Comparison of ENCODE assay signal across 20 cellular contexts in the genomic region with DNA sequence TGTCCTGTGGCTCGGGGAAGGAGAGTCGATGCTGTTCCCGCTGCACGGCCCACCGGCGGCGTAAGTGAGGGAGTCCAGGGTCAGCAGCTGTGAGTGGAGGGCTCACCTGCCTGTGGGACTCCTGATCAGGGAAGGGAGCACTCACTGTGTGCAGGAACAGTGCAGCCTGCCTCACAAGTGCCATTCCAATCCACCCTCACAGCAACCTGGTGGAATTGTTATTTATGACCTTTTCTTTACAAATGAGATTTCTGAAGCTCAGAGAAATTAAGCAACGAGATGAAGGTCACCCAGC. TPM values are rescaled to one million over a fixed set of nuclear protein-coding genes. Genes with fewer than 3 reads are reported as not detected.
DNase-seq lines count a peak whose midpoint lies in the region; ATAC-seq, FAIRE-seq and TF ChIP-seq lines count a peak whose summit lies in the region.
"Had no signal": no experiment of that assay in that cellular context is flagged by ENCODE, and none has a peak within 500 bp of the region (broad histone marks: within the 10 kb centered on the region; RNA-seq: fewer than 3 reads in every experiment).

No MANE protein-coding gene starts in this region.

- H3K27me3 ChIP-seq in bronchial epithelial cell (ENCODE audit: control insufficient read depth, insufficient read depth, low read length) (peaks cover 1% of the 10 kb centered on the region), neuronal stem cell (ENCODE audit: control insufficient read depth in 3 of 3, insufficient read depth in 3 of 3, low read depth in 1 of 3, low read length in 3 of 3) (no peaks in the 10 kb centered on the region)

- H3K4me3 ChIP-seq in bronchial epithelial cell (ENCODE audit: low read depth, low read length): no peak overlapping the region
- H3K4me3 ChIP-seq in neuronal stem cell (ENCODE audit: low read length in 2 of 2): no peak overlapping the region
- H3K4me3 ChIP-seq: A549, GM23338 had no signal

- no peak for ATAC-seq in activated CD8-positive, alpha-beta T cell treated with anti-CD3 and anti-CD28 coated beads, Interleukin-2, amount 10 ng/mL, durations not matched to agents 7 days and 5 days
- no peak for ATAC-seq in GM21619 (IDR thresholded peaks at IDR 0.05; ENCODE audit: unreplicated experiment)

- H2BK5ac ChIP-seq in neuronal stem cell (ENCODE audit: low read length): no peak overlapping the region

- DNase-seq in bronchial epithelial cell (ENCODE audit: low read depth) (no peak), neuronal stem cell (ENCODE audit: low spot score) (no peak)
- DNase-seq in activated CD8-positive, alpha-beta T cell treated with anti-CD3 and anti-CD28 coated beads, Interleukin-2, amount 10 ng/mL, durations not matched to agents 7 days and 5 days: no peak
- DNase-seq: AML-193; CD4-positive, alpha-beta memory T cell; DMS153; DMS79; GDM1; HFFc6; KG1 had no signal

- H3K9ac ChIP-seq in neuronal stem cell (ENCODE audit: low read depth, low read length, poor library complexity): peak overlapping the region; percentile 54

- H3K4ac ChIP-seq in neuronal stem cell (ENCODE audit: low read length): no peak overlapping the region

- peak overlapping the region; percentile 61 for H3K23ac ChIP-seq in neuronal stem cell (ENCODE audit: low read depth, low read length, poor library complexity)

- H4K8ac ChIP-seq in neuronal stem cell (ENCODE audit: low read depth, low read length): no peak overlapping the region

- TF ChIP-seq CTCF in bronchial epithelial cell (IDR thresholded peaks at IDR 0.05; ENCODE audit: insufficient read depth, low read length, severe bottlenecking): no peak

- H4K91ac ChIP-seq in neuronal stem cell (ENCODE audit: low read depth, low read length, poor library complexity): no peak overlapping the region

- H3K9me3 Mint-ChIP-seq in activated CD8-positive, alpha-beta T cell treated with anti-CD3 and anti-CD28 coated beads, Interleukin-2, amount 10 ng/mL, durations not matched to agents 7 days and 5 days (ENCODE audit: insufficient read depth): no peaks in the 10 kb centered on the region
- H3K9me3 Mint-ChIP-seq: GM23338, HFFc6, IgD-negative memory B cell had no signal

- H2AFZ ChIP-seq in neuronal stem cell (ENCODE audit: low read length): no peak overlapping the region
- H2AFZ ChIP-seq: GM23338 had no signal

- H2AK5ac ChIP-seq in neuronal stem cell (ENCODE audit: low read depth, low read length): peak overlapping the region; percentile 9

- H3K4me1 Mint-ChIP-seq in activated CD8-positive, alpha-beta T cell treated with anti-CD3 and anti-CD28 coated beads, Interleukin-2, amount 10 ng/mL, durations not matched to agents 7 days and 5 days (ENCODE audit: low read depth): no peaks in the 10 kb centered on the region
- H3K4me1 Mint-ChIP-seq: CD4-positive, alpha-beta memory T cell; IgD-negative memory B cell had no signal

- H3K27ac ChIP-seq in neuronal stem cell (replicated peaks; ENCODE audit: low read length): no peak overlapping the region
- H3K27ac ChIP-seq: A549, C4-2B, HL-60 had no signal

- POLR2A ChIA-PET in activated CD8-positive, alpha-beta T cell treated with anti-CD3 and anti-CD28 coated beads, Interleukin-2, amount 10 ng/mL, durations not matched to agents 7 days and 5 days (lab: Charles Lee): no interaction called here

- H3K27me3 Mint-ChIP-seq in activated CD8-positive, alpha-beta T cell treated with anti-CD3 and anti-CD28 coated beads, Interleukin-2, amount 10 ng/mL, durations not matched to agents 7 days and 5 days (ENCODE audit: low read depth): peaks cover 22% of the 10 kb centered on the region

- no peak overlapping the region for H3K4me2 ChIP-seq in neuronal stem cell (ENCODE audit: insufficient read depth, low read length, poor library complexity, severe bottlenecking)
- H3K4me2 ChIP-seq: A549, GM23338 had no signal

- H2BK120ac ChIP-seq in neuronal stem cell (ENCODE audit: low read depth, low read length): no peak overlapping the region

- H2BK15ac ChIP-seq in neuronal stem cell (ENCODE audit: low read length): peak overlapping the region; percentile 56

- no peak overlapping the region for H3K4me3 Mint-ChIP-seq in activated CD8-positive, alpha-beta T cell treated with anti-CD3 and anti-CD28 coated beads, Interleukin-2, amount 10 ng/mL, durations not matched to agents 7 days and 5 days
- H3K4me3 Mint-ChIP-seq: CD4-positive, alpha-beta memory T cell; GM23338; HFFc6; IgD-negative memory B cell had no signal

- no peak overlapping the region for H3K14ac ChIP-seq in neuronal stem cell (ENCODE audit: low read length)

- FAIRE-seq in bronchial epithelial cell (lab: Jason Lieb, UNC): peak; percentile 32
- FAIRE-seq: A549, GM12892, GM18507 had no signal

- CTCF ChIA-PET in activated CD8-positive, alpha-beta T cell treated with anti-CD3 and anti-CD28 coated beads, Interleukin-2, amount 10 ng/mL, durations not matched to agents 7 days and 5 days (lab: Charles Lee): no interaction called here

- no peaks in the 10 kb centered on the region for H3K36me3 ChIP-seq in bronchial epithelial cell (ENCODE audit: control insufficient read depth, insufficient read depth, low read length)
- H3K36me3 ChIP-seq in neuronal stem cell (replicated peaks in 1 of 2; ENCODE audit: control insufficient read depth in 2 of 2, insufficient read depth in 2 of 2, low read length in 2 of 2): no peaks in the 10 kb centered on the region

- H3K27ac Mint-ChIP-seq in activated CD8-positive, alpha-beta T cell treated with anti-CD3 and anti-CD28 coated beads, Interleukin-2, amount 10 ng/mL, durations not matched to agents 7 days and 5 days: no peak overlapping the region
- H3K27ac Mint-ChIP-seq: CD4-positive, alpha-beta memory T cell; GM23338; HFFc6; IgD-negative memory B cell had no signal

- no peaks in the 10 kb centered on the region for H3K79me1 ChIP-seq in neuronal stem cell (ENCODE audit: low read depth, low read length)

- no peaks in the 10 kb centered on the region for H3K4me1 ChIP-seq in neuronal stem cell (ENCODE audit: control insufficient read depth in 2 of 2, insufficient read depth in 1 of 2, low read depth in 1 of 2, low read length in 2 of 2)
- H3K4me1 ChIP-seq: A549 had no signal

- no peak overlapping the region for H2BK12ac ChIP-seq in neuronal stem cell (ENCODE audit: low read length)

- no CpG with 5 or more reads among the region's 8 CpGs for WGBS in neuronal stem cell (ENCODE audit: extremely low coverage in 2 of 2, insufficient read length in 2 of 2, insufficient replicate concordance in 1 of 2), 2 donors

- H3K9me3 ChIP-seq in neuronal stem cell (replicated peaks in 1 of 2; ENCODE audit: control insufficient read depth in 2 of 2, insufficient read depth in 1 of 2, low read depth in 1 of 2, low read length in 2 of 2): no peaks in the 10 kb centered on the region
- H3K9me3 ChIP-seq: A549 had no signal

- no peaks in the 10 kb centered on the region for H3K36me3 Mint-ChIP-seq in activated CD8-positive, alpha-beta T cell treated with anti-CD3 and anti-CD28 coated beads, Interleukin-2, amount 10 ng/mL, durations not matched to agents 7 days and 5 days (ENCODE audit: low read depth)
- H3K36me3 Mint-ChIP-seq: CD4-positive, alpha-beta memory T cell had no signal

- H3K18ac ChIP-seq in neuronal stem cell (ENCODE audit: low read length): peak overlapping the region; percentile 19

RNA-seq across cellular contexts. Expression of a gene that starts 9.0 kb away (rescaled TPM):
- not detected in 2 replicates for total RNA-seq in bronchial epithelial cell
- 7.2 TPM for polyA plus RNA-seq in neuronal stem cell (2013, experiment 1 of 2)
- polyA plus RNA-seq in neuronal stem cell (2013, experiment 2 of 2): 7.1 TPM
- total RNA-seq in activated CD8-positive, alpha-beta T cell treated with anti-CD3 and anti-CD28 coated beads, Interleukin-2, amount 10 ng/mL, durations not matched to agents 7 days and 5 days: not detected
- total RNA-seq: CD4-positive, alpha-beta memory T cell had no signal
- polyA plus RNA-seq: CD4-positive, alpha-beta memory T cell; IgD-negative memory B cell had no signal

RNA-seq across cellular contexts. Expression of a gene that starts 10.9 kb away (rescaled TPM):
- total RNA-seq in bronchial epithelial cell: not detected in 2 replicates
- polyA plus RNA-seq in neuronal stem cell (2013, experiment 1 of 2): 1.4 TPM
- polyA plus RNA-seq in neuronal stem cell (2013, experiment 2 of 2): 1.7 TPM
- not detected for total RNA-seq in activated CD8-positive, alpha-beta T cell treated with anti-CD3 and anti-CD28 coated beads, Interleukin-2, amount 10 ng/mL, durations not matched to agents 7 days and 5 days
- total RNA-seq: CD4-positive, alpha-beta memory T cell; Daoy; HFFc6; HT1080 had no signal
- polyA plus RNA-seq: CD4-positive, alpha-beta memory T cell had no signal

RNA-seq across cellular contexts. Expression of a gene that starts 27.4 kb away (rescaled TPM):
- 48.4 and 112 TPM in 2 replicates for total RNA-seq in bronchial epithelial cell
- 80.4 TPM for polyA plus RNA-seq in neuronal stem cell (2013, experiment 1 of 2)
- polyA plus RNA-seq in neuronal stem cell (2013, experiment 2 of 2): 80.9 TPM
- 100 to 1,000 TPM; 101 to 103 TPM for total RNA-seq in activated CD8-positive, alpha-beta T cell treated with anti-CD3 and anti-CD28 coated beads, Interleukin-2, amount 10 ng/mL, durations not matched to agents 7 days and 5 days

RNA-seq across cellular contexts. Expression of a gene that starts 27.5 kb away (rescaled TPM):
- total RNA-seq in bronchial epithelial cell: 2.0 and 2.1 TPM in 2 replicates
- 18.1 TPM for polyA plus RNA-seq in neuronal stem cell (2013, experiment 1 of 2)
- polyA plus RNA-seq in neuronal stem cell (2013, experiment 2 of 2): 18.8 TPM
- 1 to 10 TPM; 4.7 to 4.8 TPM for total RNA-seq in activated CD8-positive, alpha-beta T cell treated with anti-CD3 and anti-CD28 coated beads, Interleukin-2, amount 10 ng/mL, durations not matched to agents 7 days and 5 days

RNA-seq across cellular contexts. Expression of a gene that starts 51.5 kb away (rescaled TPM):
- total RNA-seq in bronchial epithelial cell: 18.2 and 25.5 TPM in 2 replicates
- 16.7 TPM for polyA plus RNA-seq in neuronal stem cell (2013, experiment 1 of 2)
- polyA plus RNA-seq in neuronal stem cell (2013, experiment 2 of 2): 15.7 TPM
- 1 to 10 TPM; 3.1 to 3.2 TPM for total RNA-seq in activated CD8-positive, alpha-beta T cell treated with anti-CD3 and anti-CD28 coated beads, Interleukin-2, amount 10 ng/mL, durations not matched to agents 7 days and 5 days
